Comparison of ENCODE assay signal across 35 cellular contexts in genomic region chr10:77446700-77447099, GRCh38.
"Had no signal": no experiment of that assay in that cellular context is flagged by ENCODE, and none has a peak within 500 bp of the region (broad histone marks: within the 10 kb centered on the region; RNA-seq: fewer than 3 reads in every experiment).

No MANE protein-coding gene starts in this region.

- H3K27ac ChIP-seq: adrenal gland, body of pancreas, brain microvascular endothelial cell, breast epithelium, VCaP had no signal

- H3K9me3 ChIP-seq: adrenal gland, body of pancreas, breast epithelium had no signal

- H3K4me1 ChIP-seq: adrenal gland, breast epithelium had no signal

- H3K4me3 ChIP-seq: adrenal gland, body of pancreas, breast epithelium had no signal

- H3K36me3 ChIP-seq: adrenal gland, brain microvascular endothelial cell, breast epithelium had no signal

- FAIRE-seq: astrocyte, TTC549 had no signal

- ATAC-seq: activated CD4-positive, alpha-beta T cell treated with anti-CD3 and anti-CD28 coated beads for 36 hours; activated CD4-positive, CD25-positive, alpha-beta regulatory T cell treated with anti-CD3 and anti-CD28 coated beads, Interleukin-2, amount 50 U/mL, for 24 hours; activated CD8-positive, alpha-beta memory T cell treated with anti-CD3 and anti-CD28 coated beads, Interleukin-2, amount 10 ng/mL, durations not matched to agents 7 days and 5 days; activated CD8-positive, alpha-beta T cell treated with anti-CD3 and anti-CD28 coated beads, Interleukin-2, amount 10 ng/mL, durations not matched to agents 7 days and 5 days; activated naive CD4-positive, alpha-beta T cell treated with anti-CD3 and anti-CD28 coated beads, Interleukin-2, amount 50 U/mL, for 72 hours; WTC11 had no signal

- H3K27me3 ChIP-seq: adrenal gland, body of pancreas, brain microvascular endothelial cell, breast epithelium had no signal

- DNase-seq: activated CD4-positive, alpha-beta memory T cell treated with anti-CD3 and anti-CD28 coated beads, Interleukin-2, amount 10 ng/mL, durations not matched to agents 7 days and 5 days; activated CD4-positive, alpha-beta T cell treated with anti-CD3 and anti-CD28 coated beads for 1 hour; activated CD4-positive, alpha-beta T cell treated with anti-CD3 and anti-CD28 coated beads for 36 hours; activated CD4-positive, alpha-beta T cell treated with anti-CD3 and anti-CD28 coated beads for 48 hours; activated CD4-positive, alpha-beta T cell treated with anti-CD3 and anti-CD28 coated beads, Interleukin-2, amount 10 ng/mL, durations not matched to agents 7 days and 5 days; activated CD4-positive, alpha-beta T cell treated with anti-CD3 and anti-CD28 coated beads, Interleukin-2, amount 50 U/mL, for 48 hours; activated CD4-positive, CD25-positive, alpha-beta regulatory T cell; activated CD8-positive, alpha-beta memory T cell treated with anti-CD3 and anti-CD28 coated beads for 24 hours; activated CD8-positive, alpha-beta memory T cell treated with anti-CD3 and anti-CD28 coated beads, Interleukin-2, amount 10 ng/mL, durations not matched to agents 7 days and 5 days; activated CD8-positive, alpha-beta memory T cell treated with anti-CD3 and anti-CD28 coated beads, Interleukin-2, amount 50 U/mL, for 48 hours; activated CD8-positive, alpha-beta T cell treated with anti-CD3 and anti-CD28 coated beads, Interleukin-2, amount 10 ng/mL, durations not matched to agents 7 days and 5 days; activated effector memory CD4-positive, alpha-beta T cell treated with anti-CD3 and anti-CD28 coated beads, Interleukin-2, amount 50 U/mL, for 16 hours; activated gamma-delta T cell treated with Interleukin-2 at 50 U/mL for 16 hours; activated naive CD4-positive, alpha-beta T cell; activated naive CD4-positive, alpha-beta T cell treated with anti-CD3 and anti-CD28 coated beads for 36 hours; activated naive CD4-positive, alpha-beta T cell treated with anti-CD3 and anti-CD28 coated beads, Interleukin-2, amount 50 U/mL, for 16 hours; activated naive CD8-positive, alpha-beta T cell treated with anti-CD3 and anti-CD28 coated beads for 36 hours; activated T-cell treated with anti-CD3 and anti-CD28 coated beads, Interleukin-2, amount 50 U/mL, for 24 hours; activated T-cell treated with anti-CD3 and anti-CD28 coated beads, Interleukin-2, amount 50 U/mL, for 48 hours; adrenal gland; amniotic stem cell; aorta; brain microvascular endothelial cell; central memory CD4-positive, alpha-beta T cell; T-helper 1 cell; T-helper 2 cell; T-helper 9 cell had no signal
